ENCODE assay signal across 15 cellular contexts in the genomic region with DNA sequence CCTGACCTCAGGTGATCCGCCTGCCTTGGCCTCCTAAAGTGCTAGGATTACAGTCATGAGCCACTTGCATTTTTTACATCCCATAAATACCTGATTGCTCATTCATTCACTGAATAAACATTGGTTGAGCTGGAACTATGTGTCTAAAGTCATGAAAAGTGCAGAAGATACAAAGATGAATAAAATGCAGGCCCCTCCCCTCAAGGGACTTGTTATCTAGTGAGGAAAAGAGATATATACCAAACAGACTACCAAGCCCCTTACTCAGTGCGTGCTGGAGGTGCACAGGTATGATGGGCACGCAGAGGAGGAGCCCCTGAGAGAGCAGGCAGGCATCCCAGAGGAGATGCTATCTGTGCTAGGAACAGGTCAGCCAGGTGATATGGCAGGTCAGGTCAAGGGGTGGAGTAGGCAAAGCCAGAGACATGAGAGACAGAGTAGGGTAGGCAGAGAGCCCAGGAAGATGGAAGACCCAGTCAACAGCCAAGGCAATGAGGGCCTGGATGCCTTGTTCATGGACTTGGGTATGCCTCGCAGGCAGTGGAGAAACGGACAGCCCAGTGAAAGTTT. TPM values are rescaled to one million over a fixed set of nuclear protein-coding genes. Genes with fewer than 3 reads are reported as not detected.
DNase-seq lines count a peak whose midpoint lies in the region; ATAC-seq and TF ChIP-seq lines count a peak whose summit lies in the region.
"Had no signal": no experiment of that assay in that cellular context is flagged by ENCODE, and none has a peak within 500 bp of the region (broad histone marks: within the 10 kb centered on the region; RNA-seq: fewer than 3 reads in every experiment).

No MANE protein-coding gene starts in this region.

- no peak overlapping the region for H3K4me3 ChIP-seq in cardiac muscle cell
- H3K4me3 ChIP-seq in breast epithelium: peak overlapping the region in 1 of 3 donors; percentile 28
- H3K4me3 ChIP-seq in urinary bladder (ENCODE audit: low read depth, low read length): no peak overlapping the region
- no peak overlapping the region for H3K4me3 ChIP-seq in CD8-positive, alpha-beta memory T cell (ENCODE audit: low read length)

- peak overlapping the region; percentile 68 for H3K27ac ChIP-seq in cardiac muscle cell
- peak overlapping the region; percentile 48 to 61 for H3K27ac ChIP-seq in breast epithelium
- peak overlapping the region; percentile 28 for H3K27ac ChIP-seq in urinary bladder (ENCODE audit: low read depth)
- no peak overlapping the region for H3K27ac ChIP-seq in CD8-positive, alpha-beta memory T cell (ENCODE audit: low read depth, low read length)
- H3K27ac ChIP-seq: VCaP had no signal

- H3K27ac Mint-ChIP-seq in CD8-positive, alpha-beta memory T cell: no peak overlapping the region
- H3K27ac Mint-ChIP-seq: stimulated activated naive CD8-positive, alpha-beta T cell treated with anti-CD3 and anti-CD28 coated beads, Interleukin-15, amount 100 ng/mL, for 72 hours had no signal

- POLR2A ChIA-PET in CD8-positive, alpha-beta memory T cell (lab: Charles Lee): no interaction called here

- peaks cover 8 to 9% of the 10 kb centered on the region in 2 donors for H3K27me3 Mint-ChIP-seq in CD8-positive, alpha-beta memory T cell
- H3K27me3 Mint-ChIP-seq: stimulated activated naive CD8-positive, alpha-beta T cell treated with anti-CD3 and anti-CD28 coated beads, Interleukin-15, amount 100 ng/mL, for 72 hours had no signal

- H3K4me1 ChIP-seq in cardiac muscle cell (ENCODE audit: low read depth): peaks cover 22% of the 10 kb centered on the region
- peaks cover 0 to 13% of the 10 kb centered on the region in 2 donors for H3K4me1 ChIP-seq in breast epithelium
- peaks cover 2% of the 10 kb centered on the region for H3K4me1 ChIP-seq in urinary bladder (ENCODE audit: insufficient read depth)
- H3K4me1 ChIP-seq in CD8-positive, alpha-beta memory T cell (ENCODE audit: insufficient read depth, low read length): no peaks in the 10 kb centered on the region

- H3K36me3 ChIP-seq in cardiac muscle cell (peaks cover 53% of the 10 kb centered on the region), breast epithelium (no peaks in the 10 kb centered on the region), urinary bladder (ENCODE audit: insufficient read depth) (no peaks in the 10 kb centered on the region)
- H3K36me3 ChIP-seq in CD8-positive, alpha-beta memory T cell (ENCODE audit: insufficient read depth, low read length): no peaks in the 10 kb centered on the region

- ATAC-seq in Right ventricle myocardium superior (ENCODE audit: poor library complexity): no peak
- ATAC-seq in GM19328 (IDR thresholded peaks at IDR 0.05; ENCODE audit: unreplicated experiment): no peak
- ATAC-seq: left colon; stimulated activated naive CD8-positive, alpha-beta T cell treated with anti-CD3 and anti-CD28 coated beads, Interleukin-15, amount 100 ng/mL, for 72 hours had no signal

- H3K9me3 ChIP-seq in cardiac muscle cell (ENCODE audit: low read depth): no peaks in the 10 kb centered on the region
- H3K9me3 ChIP-seq in breast epithelium: no peaks in the 10 kb centered on the region
- no peaks in the 10 kb centered on the region for H3K9me3 ChIP-seq in CD8-positive, alpha-beta memory T cell (ENCODE audit: low read length)

- TF ChIP-seq POLR2A in breast epithelium (IDR thresholded peaks at IDR 0.05): no peak

- TF ChIP-seq CTCF in cardiac muscle cell (IDR thresholded peaks at IDR 0.05; ENCODE audit: low read depth, low read length) (no peak), breast epithelium (IDR thresholded peaks at IDR 0.05) (no peak)

- H3K4me1 Mint-ChIP-seq in CD8-positive, alpha-beta memory T cell: no peaks in the 10 kb centered on the region
- H3K4me1 Mint-ChIP-seq: central memory CD8-positive, alpha-beta T cell; stimulated activated naive CD8-positive, alpha-beta T cell treated with anti-CD3 and anti-CD28 coated beads, Interleukin-15, amount 100 ng/mL, for 72 hours had no signal

- intact Hi-C loops in Right ventricle myocardium superior (cut with DNase I) (no loop called here), breast epithelium (cut with DNase I; ENCODE audit: low total_unique reads) (no loop called here)

- H3K27me3 ChIP-seq in cardiac muscle cell: no peaks in the 10 kb centered on the region
- H3K27me3 ChIP-seq in breast epithelium: no peaks in the 10 kb centered on the region
- no peaks in the 10 kb centered on the region for H3K27me3 ChIP-seq in CD8-positive, alpha-beta memory T cell (ENCODE audit: insufficient read depth, low read length, poor library complexity, severe bottlenecking)

- WGBS in urinary bladder: 86% methylated on average over 5 of the region's 5 CpGs

- DNase-seq in cardiac muscle cell (ENCODE audit: low read depth in 1 of 2, low spot score in 1 of 2): no peak
- DNase-seq in Right ventricle myocardium superior: no peak
- DNase-seq in breast epithelium (ENCODE audit: low spot score in 2 of 2): no peak
- DNase-seq in kidney tubule cell (ENCODE audit: low spot score): peak; percentile 82
- no peak for DNase-seq in CD8-positive, alpha-beta memory T cell
- no peak for DNase-seq in activated effector memory CD4-positive, alpha-beta T cell treated with Interleukin-2 at 50 U/mL for 16 hours
- DNase-seq: left colon; nucleus accumbens; SHP77 treated with DMSO at 0.1 percent for 48 hours; stimulated activated CD4-positive, alpha-beta T cell treated with anti-CD3 and anti-CD28 coated beads, Interleukin-2, amount 100 ng/mL, for 48 hours; stimulated activated naive CD8-positive, alpha-beta T cell treated with anti-CD3 and anti-CD28 coated beads, Interleukin-15, amount 100 ng/mL, for 72 hours had no signal

- no peaks in the 10 kb centered on the region for H3K36me3 Mint-ChIP-seq in CD8-positive, alpha-beta memory T cell

- CTCF ChIA-PET in CD8-positive, alpha-beta memory T cell (lab: Charles Lee): no interaction called here

- H3K4me3 Mint-ChIP-seq in CD8-positive, alpha-beta memory T cell: no peak overlapping the region
- H3K4me3 Mint-ChIP-seq: central memory CD8-positive, alpha-beta T cell; stimulated activated naive CD8-positive, alpha-beta T cell treated with anti-CD3 and anti-CD28 coated beads, Interleukin-15, amount 100 ng/mL, for 72 hours had no signal

- no peaks in the 10 kb centered on the region for H3K9me3 Mint-ChIP-seq in CD8-positive, alpha-beta memory T cell
- H3K9me3 Mint-ChIP-seq: central memory CD8-positive, alpha-beta T cell; stimulated activated naive CD8-positive, alpha-beta T cell treated with anti-CD3 and anti-CD28 coated beads, Interleukin-15, amount 100 ng/mL, for 72 hours had no signal

RNA-seq across cellular contexts. Expression of gene FHL2, which starts 7.7 kb away (rescaled TPM):
- total RNA-seq in cardiac muscle cell (586 and 1,288 TPM in 2 replicates), Right ventricle myocardium superior (1,567 TPM), breast epithelium (100 to 1,000 TPM in 1 of 3 donors, 10 to 100 TPM in 2; 20.0 to 128 (median 98.2) TPM), urinary bladder (48.4 TPM)
- polyA plus RNA-seq in cardiac muscle cell (612 and 1,543 TPM in 2 replicates), urinary bladder (95.1 TPM)
- 1 to 10 TPM; 3.3 to 3.5 TPM for total RNA-seq in CD8-positive, alpha-beta memory T cell
- 0.69 TPM for polyA plus RNA-seq in CD8-positive, alpha-beta memory T cell

RNA-seq across cellular contexts. Expression of gene C2orf49, which starts 53.8 kb away (rescaled TPM):
- 21.5 and 37.9 TPM in 2 replicates for total RNA-seq in cardiac muscle cell
- 19.2 and 31.3 TPM in 2 replicates for polyA plus RNA-seq in cardiac muscle cell
- total RNA-seq in Right ventricle myocardium superior: 18.7 TPM
- total RNA-seq in breast epithelium: 10 to 100 TPM; 20.0 to 31.6 (median 23.0) TPM
- 28.0 TPM for total RNA-seq in urinary bladder
- 16.1 TPM for polyA plus RNA-seq in urinary bladder
- 10 to 100 TPM; 19.4 to 20.0 TPM for total RNA-seq in CD8-positive, alpha-beta memory T cell
- 8.4 TPM for polyA plus RNA-seq in CD8-positive, alpha-beta memory T cell
